ENCODE assay signal across 9 cellular contexts in the genomic region with DNA sequence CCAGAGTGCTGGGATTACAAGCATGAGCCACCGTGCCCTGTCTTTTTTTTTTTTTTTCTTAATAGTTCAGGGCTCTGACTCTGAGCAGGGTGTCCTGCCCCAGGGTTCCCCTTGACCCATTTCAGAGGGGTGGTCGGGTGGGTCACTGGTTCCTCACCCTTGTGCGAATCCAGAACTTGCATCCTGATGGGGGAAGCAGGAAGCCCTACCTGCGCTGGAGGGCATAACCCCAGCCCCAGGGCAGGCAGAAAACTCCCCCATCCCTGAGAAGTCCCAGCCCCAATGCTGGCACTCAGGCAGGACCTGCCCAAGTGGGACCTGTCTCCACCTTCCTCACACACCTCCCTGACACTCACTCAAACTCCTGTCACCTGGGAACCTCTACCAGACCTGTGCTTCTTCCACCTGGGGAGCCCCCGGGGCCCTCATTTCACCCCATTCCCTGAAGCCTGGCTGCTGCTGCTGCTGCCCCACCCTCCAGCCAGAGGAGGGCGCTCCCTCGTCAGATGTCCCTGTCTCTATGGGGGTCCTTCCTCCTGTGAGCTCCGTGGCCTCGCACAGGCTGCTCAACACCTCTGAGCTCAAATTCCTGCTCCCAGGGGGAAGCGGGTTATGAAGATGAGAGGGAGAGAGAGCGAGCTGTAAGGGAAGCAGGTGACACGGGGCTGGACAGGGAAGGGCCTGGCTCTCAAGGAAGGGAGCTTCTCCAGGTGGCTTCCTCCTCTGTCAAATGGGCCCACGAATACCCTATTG. TPM values are rescaled to one million over a fixed set of nuclear protein-coding genes. Genes with fewer than 3 reads are reported as not detected.
A peak's percentile ranks its signal among the peaks of the same experiment; 100 is the strongest.
DNase-seq lines count a peak whose midpoint lies in the region; ATAC-seq, FAIRE-seq and TF ChIP-seq lines count a peak whose summit lies in the region.
"Had no signal": no experiment of that assay in that cellular context is flagged by ENCODE, and none has a peak within 500 bp of the region (broad histone marks: within the 10 kb centered on the region; RNA-seq: fewer than 3 reads in every experiment).

No MANE protein-coding gene starts in this region.

- no peak overlapping the region for H3K14ac ChIP-seq in H1 (ENCODE audit: insufficient read length)

- H2AK5ac ChIP-seq in H1 (ENCODE audit: low read depth, low read length) = no peak overlapping the region

- H2BK120ac ChIP-seq in H1 (replicated peaks; ENCODE audit: low read depth, low read length) = no peak overlapping the region

- H3K27me3 ChIP-seq in WERI-Rb-1 (ENCODE audit: insufficient read depth, low read depth, severe bottlenecking) = no peaks in the 10 kb centered on the region
- H3K27me3 ChIP-seq in H1 (replicated peaks in 1 of 4; ENCODE audit: control insufficient read depth in 3 of 4, extremely low read depth in 1 of 4, insufficient read depth in 3 of 4, low read length in 3 of 4) = peaks cover 18 to 37% (median 32%) of the 10 kb centered on the region in 4 experiments
- no peaks in the 10 kb centered on the region for H3K27me3 ChIP-seq in stomach smooth muscle (ENCODE audit: control insufficient read depth in 1 of 2, insufficient read depth in 2 of 2, low read length in 2 of 2)

- 27% methylated on average over 10 of the region's 13 CpGs; no CpG with 5 or more reads in 1 of the 2 experiments for WGBS in H1 (ENCODE audit: extremely low coverage in 1 of 2, insufficient coverage in 1 of 2, insufficient read length in 1 of 2, insufficient replicate concordance in 2 of 2, low coverage in 1 of 2, low lambda C conversion rate in 2 of 2, missing lambda C conversion rate in 1 of 2), 2 experiments

- H4K91ac ChIP-seq in H1 (replicated peaks; ENCODE audit: insufficient read length, low read length) = no peak overlapping the region

- H4K5ac ChIP-seq in H1 (ENCODE audit: insufficient read length, low read depth, low read length) = no peak overlapping the region

- no peaks in the 10 kb centered on the region for H3K79me2 ChIP-seq in H1 (ENCODE audit: control insufficient read depth in 1 of 2, insufficient read depth in 2 of 2, low read length in 2 of 2)

- H2BK12ac ChIP-seq in H1 (ENCODE audit: low read depth, low read length) = no peak overlapping the region

- DNase-seq in NCI-H1436 (lab: John Stamatoyannopoulos, UW) (peak; percentile 19), NCI-H1436 treated with DMSO at 0.1 percent for 48 hours (lab: John Stamatoyannopoulos, UW) (no peak), WERI-Rb-1 (peak; percentile 17), H1 (ENCODE audit: low read depth in 1 of 2, low spot score in 2 of 2) (peak; percentile 46 to 87), mucosa of descending colon (peak in 2 of 3 donors; percentile 66 to 72), mesenteric fat pad (ENCODE audit: low spot score) (no peak)

- no peak overlapping the region for H3K4me3 ChIP-seq in WERI-Rb-1 (ENCODE audit: low read depth, low read length)
- peak overlapping the region; percentile 28 to 70 (median 62); a peak in 7 of 8 replicates for H3K4me3 ChIP-seq in H1 (ENCODE audit: extremely low read depth in 1 of 4, insufficient read depth in 2 of 4, low read depth in 3 of 4, low read length in 4 of 4)
- H3K4me3 ChIP-seq in mucosa of descending colon = no peak overlapping the region
- H3K4me3 ChIP-seq in stomach smooth muscle (ENCODE audit: low read length in 2 of 2) = peak overlapping the region; percentile 58 to 74
- H3K4me3 ChIP-seq: SK-N-MC had no signal

- no peaks in the 10 kb centered on the region for H3K79me1 ChIP-seq in H1 (ENCODE audit: low read depth, low read length)

- CTCF ChIA-PET in H1 (lab: Charles Lee; ENCODE audit: partially characterized antibody) = interaction anchor here (0.5 to 3.0 kb wide), 12 partner anchors 10 to 731 kb away, joined by 3 to 19 read pairs (median 4); partner anchors contain the start of gene ZNF273

- no peak overlapping the region for H3K27ac ChIP-seq in WERI-Rb-1
- no peak overlapping the region for H3K27ac ChIP-seq in H1 (ENCODE audit: low read depth, low read length)
- no peak overlapping the region for H3K27ac ChIP-seq in stomach smooth muscle (ENCODE audit: low read length)
- H3K27ac ChIP-seq: SK-N-MC had no signal

- intact Hi-C loops in mucosa of descending colon (cut with DNase I, micrococcal nuclease) = no loop called here

- H4K20me1 ChIP-seq in H1 (replicated peaks in 1 of 2; ENCODE audit: control insufficient read depth in 1 of 2, insufficient read depth in 2 of 2, low read length in 2 of 2) = peaks cover 0 to 2% of the 10 kb centered on the region in 2 experiments

- no peak overlapping the region; the same call in 1 of the 2 replicates for H3K18ac ChIP-seq in H1 (ENCODE audit: extremely low read depth, low read length)

- H3K4me1 ChIP-seq in H1 (replicated peaks in 1 of 4; ENCODE audit: control insufficient read depth in 3 of 4, insufficient read depth in 4 of 4, low read length in 3 of 4) (peaks cover 0 to 14% (median 3%) of the 10 kb centered on the region in 4 experiments; a peak in 5 of 7 replicates), mucosa of descending colon (ENCODE audit: low read depth) (peaks cover 17% of the 10 kb centered on the region), stomach smooth muscle (ENCODE audit: control insufficient read depth, insufficient read depth, low read length) (peaks cover 45% of the 10 kb centered on the region)

- peak; percentile 83 to 85 for TF ChIP-seq RAD21 in H1 (IDR thresholded peaks at IDR 0.05 in 1 of 2, conservative IDR thresholded peaks at IDR 0.05 in 1 of 2; ENCODE audit: low read depth in 2 of 2, low read length in 2 of 2)

- peaks cover 9% of the 10 kb centered on the region for H3K9me3 ChIP-seq in WERI-Rb-1 (ENCODE audit: severe bottlenecking)
- peaks cover 0 to 4% of the 10 kb centered on the region in 2 experiments; a peak in 1 of 4 replicates for H3K9me3 ChIP-seq in H1 (ENCODE audit: insufficient read depth in 2 of 2, low read depth in 1 of 2, low read length in 1 of 2)
- no peaks in the 10 kb centered on the region for H3K9me3 ChIP-seq in mucosa of descending colon
- no peaks in the 10 kb centered on the region for H3K9me3 ChIP-seq in stomach smooth muscle (ENCODE audit: control insufficient read depth in 2 of 2, low read length in 2 of 2)

- no peak overlapping the region for H4K8ac ChIP-seq in H1 (ENCODE audit: extremely low read depth, insufficient read depth, low read length)

- no peak overlapping the region for H3K56ac ChIP-seq in H1 (replicated peaks; ENCODE audit: insufficient read length, low read depth, low read length)

- no peak overlapping the region for H3K23ac ChIP-seq in H1 (ENCODE audit: insufficient read length)

- POLR2A ChIA-PET in H1 (lab: Charles Lee; ENCODE audit: partially characterized antibody) = interaction anchor here (0.8 to 4.3 kb wide), 4 partner anchors 9 to 15 kb away, joined by 3 to 24 read pairs (median 4); partner anchors contain the start of gene ZNF273

- peak overlapping the region; percentile 79 to 86 for H3K4me2 ChIP-seq in H1 (ENCODE audit: insufficient read depth in 1 of 2, low read depth in 2 of 2, low read length in 2 of 2)

- H3K9ac ChIP-seq in H1 (replicated peaks in 1 of 4; ENCODE audit: extremely low read depth in 1 of 4, low read depth in 3 of 4, low read length in 3 of 4) (no peak overlapping the region), stomach smooth muscle (ENCODE audit: low read length in 2 of 2) (peak overlapping the region; percentile 42 to 46)

- ATAC-seq in mucosa of descending colon (peak; percentile 78), GM19351 (IDR thresholded peaks at IDR 0.05; ENCODE audit: unreplicated experiment) (no peak)

- H2BK20ac ChIP-seq in H1 (ENCODE audit: low read length) = no peak overlapping the region

- no peak overlapping the region for H3K4ac ChIP-seq in H1 (replicated peaks; ENCODE audit: insufficient read length, low read depth, low read length)

- H3K36me3 ChIP-seq in WERI-Rb-1 (no peaks in the 10 kb centered on the region), H1 (ENCODE audit: control insufficient read depth in 2 of 4, insufficient read depth in 4 of 4, low read length in 3 of 4) (no peaks in the 10 kb centered on the region; a peak in 1 of 8 replicates), mucosa of descending colon (ENCODE audit: low read depth) (no peaks in the 10 kb centered on the region), stomach smooth muscle (ENCODE audit: control insufficient read depth in 2 of 2, insufficient read depth in 2 of 2, low read length in 2 of 2) (no peaks in the 10 kb centered on the region)

- H2BK15ac ChIP-seq in H1 (ENCODE audit: low read length) = no peak overlapping the region; the same call in 1 of the 2 replicates

- FAIRE-seq in H1 (lab: Jason Lieb, UNC) = no peak

- peaks cover 13% of the 10 kb centered on the region for H3K23me2 ChIP-seq in H1 (ENCODE audit: low read depth, low read length)

- peak; percentile 56 for TF ChIP-seq CTCF in WERI-Rb-1 (IDR thresholded peaks at IDR 0.05; ENCODE audit: low read depth, low read length)
- peak; percentile 75 to 93 (median 93) for TF ChIP-seq CTCF in H1 (IDR thresholded peaks at IDR 0.05; ENCODE audit: control extremely low read depth in 1 of 3, insufficient read depth in 1 of 3, low read depth in 1 of 3, low read length in 3 of 3)
- TF ChIP-seq CTCF in mucosa of descending colon (IDR thresholded peaks at IDR 0.05) = peak; percentile 59

- no peak overlapping the region for H2BK5ac ChIP-seq in H1 (ENCODE audit: low read depth, low read length)

- peak overlapping the region; percentile 47; the same call in 1 of the 2 replicates for H2AFZ ChIP-seq in H1 (ENCODE audit: low read length)

- no peak for TF ChIP-seq EP300 in H1 (IDR thresholded peaks at IDR 0.05; ENCODE audit: borderline replicate concordance in 1 of 2, low read depth in 2 of 2, low read length in 2 of 2)

- TF ChIP-seq POLR2A in H1 (IDR thresholded peaks at IDR 0.05; ENCODE audit: control extremely low read depth in 1 of 2, low read depth in 2 of 2, low read length in 2 of 2) = no peak

TF ChIP-seq in H1, 55 proteins besides CTCF, POLR2A, EP300 and RAD21 (continues in another document):
- TF ChIP-seq SIN3A (conservative IDR thresholded peaks at IDR 0.05 in 1 of 2, IDR thresholded peaks at IDR 0.05 in 1 of 2; ENCODE audit: low read depth in 1 of 2, low read length in 2 of 2) (peak in 1 of 2 experiments; percentile 75; a peak in 1 of 4 replicates), ASH2L (IDR thresholded peaks at IDR 0.05; ENCODE audit: low read length) (peak; percentile 32)

RNA-seq across cellular contexts. Expression of gene ZNF273, which starts 15.1 kb away (rescaled TPM):
- 21.2 and 23.2 TPM in 2 replicates for total RNA-seq in H1 (2021; fragmentation: NEBNext Ultra II Directional; extraction: Animal tissue kit (Norgen Biotek cat#: 25700))
- polyA plus RNA-seq in H1 (2011; rRNA removed) = 4.5 and 6.2 TPM in 2 replicates
- 7.9 TPM for polyA plus RNA-seq in H1 (2011; cell fraction: cytosol; rRNA removed)
- polyA plus RNA-seq in H1 (2011; cell fraction: nucleus; rRNA removed) = 8.4 TPM
- polyA plus RNA-seq in H1 (2012, experiment 1 of 2) = 5.7 to 10.4 TPM (median 7.1 TPM) in 4 replicates
- polyA plus RNA-seq in H1 (2012, experiment 2 of 2) = 1.4 TPM
- 17.0 TPM for polyA plus RNA-seq in H1 (2013, experiment 1 of 2)
- polyA plus RNA-seq in H1 (2013, experiment 2 of 2) = 15.8 TPM
- polyA minus RNA-seq in H1 (2011; rRNA and poly(A)+ RNA removed) = 14.1 and 19.5 TPM in 2 replicates
- 13.4 TPM for polyA minus RNA-seq in H1 (2011; cell fraction: cytosol; rRNA and poly(A)+ RNA removed)
- 42.4 TPM for polyA minus RNA-seq in H1 (2011; cell fraction: nucleus; rRNA and poly(A)+ RNA removed)
- total RNA-seq in mucosa of descending colon (1 to 10 TPM; 6.5 to 7.6 (median 6.9) TPM), mesenteric fat pad (2.1 TPM)

Comparison
In these comparisons a context has a peak if more than half of its experiments do, and no peak if none do; other contexts are left out.
1. DNase-seq: peak in NCI-H1436 (single experiment), WERI-Rb-1 (single experiment), H1 (2 of 2) and mucosa of descending colon (2 of 3); none in NCI-H1436 treated with DMSO at 0.1 percent for 48 hours (single experiment) and mesenteric fat pad (single experiment).
2. H3K4me3 ChIP-seq: peak in H1 (4 of 4) and stomach smooth muscle (2 of 2); none in WERI-Rb-1 (single experiment) and mucosa of descending colon (single experiment).
3. H3K9ac ChIP-seq: peak in stomach smooth muscle (2 of 2); none in H1 (0 of 4).
4. Peak in every context shown above with its lines, with median percentiles within 50 percentile points of each other: CTCF ChIP-seq.